7 cellular contexts compared by ENCODE assay signal in genomic region chr17:29622337-29623282, GRCh38. TPM values are rescaled to one million over a fixed set of nuclear protein-coding genes. Genes with fewer than 3 reads are reported as not detected.
A peak's percentile ranks its signal among the peaks of the same experiment; 100 is the strongest.
DNase-seq lines count a peak whose midpoint lies in the region; ATAC-seq and TF ChIP-seq lines count a peak whose summit lies in the region.

TSS of gene CORO6 (minus strand) at chr17:29622912. CDS start at chr17:29621421, 1,491 bp downstream.

- no peaks in the 10 kb centered on the region for H3K27me3 ChIP-seq in adipocyte (replicated peaks; ENCODE audit: control insufficient read depth, insufficient read depth, low read length)
- H3K27me3 ChIP-seq in left ventricle myocardium inferior (ENCODE audit: low read depth), result no peaks in the 10 kb centered on the region

- H3K9me3 ChIP-seq in adipocyte (ENCODE audit: control insufficient read depth, low read length), result no peaks in the 10 kb centered on the region
- no peaks in the 10 kb centered on the region for H3K9me3 ChIP-seq in left ventricle myocardium inferior (replicated peaks)

- H3K4me1 ChIP-seq in adipocyte (ENCODE audit: control insufficient read depth, insufficient read depth, low read length) (peaks cover 10% of the 10 kb centered on the region), left ventricle myocardium inferior (peaks cover 72% of the 10 kb centered on the region)

- in situ Hi-C loops in GM13976 (cut with MboI; ENCODE audit: low sequenced_read_pairs, unreplicated experiment), result no loop called here

- DNase-seq in GM13976 (ENCODE audit: low spot score) (peak; percentile 88), SHP77 treated with DMSO at 0.1 percent for 48 hours (lab: John Stamatoyannopoulos, UW) (peak; percentile 29), adipocyte (ENCODE audit: low read depth) (peak; percentile 81), left ventricle myocardium inferior (peak; percentile 70), posterior vena cava (ENCODE audit: low spot score) (no peak), GF-D8 (lab: John Stamatoyannopoulos, UW) (no peak)

- peak within 1 kb of the TSS; percentile 84 for H3K4me3 ChIP-seq in adipocyte (ENCODE audit: low read length)
- peak within 1 kb of the TSS; percentile 73 for H3K4me3 ChIP-seq in left ventricle myocardium inferior

- ATAC-seq in HG03159 (IDR thresholded peaks at IDR 0.05; ENCODE audit: unreplicated experiment), result peak; percentile 55

- TF ChIP-seq CTCF in GM13976 (IDR thresholded peaks at IDR 0.05; ENCODE audit: borderline replicate concordance, control extremely low read depth, extremely low read depth, insufficient read depth, missing control alignments) (no peak), left ventricle myocardium inferior (IDR thresholded peaks at IDR 0.05; ENCODE audit: borderline replicate concordance) (no peak)

- H3K9ac ChIP-seq in adipocyte (ENCODE audit: low read length), result peak within 1 kb of the TSS; percentile 83

- H3K27ac ChIP-seq in left ventricle myocardium inferior (replicated peaks), result peak within 1 kb of the TSS; percentile 87

- intact Hi-C loops in left ventricle myocardium inferior (cut with micrococcal nuclease), result no loop called here
- intact Hi-C loops in posterior vena cava (cut with DNase I), result loop anchor here in 1 of 2 donors (10.0 kb wide), 1 partner anchor 152 kb away; no protein-coding TSS in a partner anchor

- H3K36me3 ChIP-seq in adipocyte (ENCODE audit: control insufficient read depth, insufficient read depth, low read length, severe bottlenecking) (no peaks in the 10 kb centered on the region), left ventricle myocardium inferior (no peaks in the 10 kb centered on the region)

RNA-seq across cellular contexts. Expression of gene CORO6, which starts in this region (rescaled TPM):
- total RNA-seq in left ventricle myocardium inferior, result 101 TPM
- total RNA-seq in posterior vena cava, result 10 to 100 TPM; 26.7 to 31.6 TPM

Comparison
In these comparisons a context has a peak if more than half of its experiments do, and no peak if none do; other contexts are left out.
1. DNase-seq: peak in GM13976 (single experiment), SHP77 treated with DMSO at 0.1 percent for 48 hours (single experiment), adipocyte (single experiment) and left ventricle myocardium inferior (single experiment); none in posterior vena cava (single experiment) and GF-D8 (single experiment).